26 cellular contexts compared by ENCODE assay signal in the genomic region with DNA sequence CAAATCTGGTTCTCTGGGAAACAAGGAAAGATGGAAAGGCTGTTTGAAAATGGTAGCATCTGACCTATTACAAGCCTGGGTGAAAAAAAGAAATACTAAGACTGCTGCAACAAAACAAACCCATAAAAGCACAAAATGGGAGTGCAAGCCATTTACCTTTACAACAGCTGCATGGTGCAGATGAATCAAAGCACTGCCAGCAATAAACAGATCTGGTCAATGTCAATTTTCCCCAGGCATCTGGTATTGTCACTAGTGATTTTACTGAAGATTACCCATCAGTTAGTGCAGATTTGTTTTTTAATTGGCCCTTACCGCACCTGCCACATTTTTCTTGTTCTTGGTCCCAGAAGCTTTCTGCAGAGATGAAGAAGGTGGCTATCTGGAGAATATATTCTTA.
DNase-seq lines count a peak whose midpoint lies in the region; ATAC-seq and TF ChIP-seq lines count a peak whose summit lies in the region.
"Had no signal": no experiment of that assay in that cellular context is flagged by ENCODE, and none has a peak within 500 bp of the region (broad histone marks: within the 10 kb centered on the region; RNA-seq: fewer than 3 reads in every experiment).

No MANE protein-coding gene starts in this region.

- intact Hi-C loops in activated T-helper 1 cell treated with anti-CD3 and anti-CD28 coated beads, Interleukin-12 subunit alpha, Interleukin-12 subunit beta, Interleukin-2, Interleukin-4 antibody, amounts not matched to agents 30 ng/mL and 10 ng/mL and 1 ng/mL, durations not matched to agents 14 hours and 24 hours and 36 hours (cut with micrococcal nuclease) = no loop called here

- no peak overlapping the region for H3K27ac Mint-ChIP-seq in activated T-helper 1 cell treated with anti-CD3 and anti-CD28 coated beads, Interleukin-12 subunit alpha, Interleukin-12 subunit beta, Interleukin-2, Interleukin-4 antibody, amounts not matched to agents 30 ng/mL and 10 ng/mL and 1 ng/mL, durations not matched to agents 14 hours and 24 hours and 36 hours
- H3K27ac Mint-ChIP-seq: activated CD4-positive, alpha-beta T cell treated with anti-CD3 and anti-CD28 coated beads for 36 hours; activated naive CD4-positive, alpha-beta T cell treated with anti-CD3 and anti-CD28 coated beads, Interleukin-2, amount 50 U/mL, for 24 hours; B cell; endodermal cell; naive B cell; stimulated activated effector memory CD8-positive, alpha-beta T cell treated with anti-CD3 and anti-CD28 coated beads, Interleukin-12 subunit alpha, Interleukin-12 subunit beta, amount 100 ng/mL, for 72 hours; T-helper 17 cell had no signal

- no peak overlapping the region for H2AFZ ChIP-seq in SK-N-SH (ENCODE audit: low read depth)
- H2AFZ ChIP-seq: hepatocyte had no signal

- DNase-seq in SK-N-SH = peak; percentile 23
- DNase-seq in NCI-H2081 treated with DMSO at 0.1 percent for 48 hours (lab: John Stamatoyannopoulos, UW) = peak; percentile 98
- peak; percentile 91 for DNase-seq in NCI-H748 treated with DMSO at 0.1 percent for 48 hours (lab: John Stamatoyannopoulos, UW)
- no peak for DNase-seq in activated T-helper 1 cell treated with anti-CD3 and anti-CD28 coated beads, Interleukin-12 subunit alpha, Interleukin-12 subunit beta, Interleukin-2, Interleukin-4 antibody, amounts not matched to agents 30 ng/mL and 10 ng/mL and 1 ng/mL, durations not matched to agents 14 hours and 24 hours and 36 hours (ENCODE audit: low spot score)
- no peak for DNase-seq in foreskin keratinocyte
- DNase-seq in UCSD-AML1 (lab: John Stamatoyannopoulos, UW; ENCODE audit: unreplicated experiment) = no peak
- DNase-seq: activated CD4-positive, alpha-beta T cell treated with anti-CD3 and anti-CD28 coated beads for 36 hours; activated T-cell treated with anti-CD3 and anti-CD28 coated beads, Interleukin-2, amount 50 U/mL, for 48 hours; DND-41; endodermal cell; naive B cell; NCI-H2029 treated with DMSO at 0.1 percent for 48 hours; SJCRH30; stimulated activated CD4-positive, alpha-beta T cell treated with anti-CD3 and anti-CD28 coated beads, Interleukin-2, amount 100 ng/mL, for 48 hours; T-helper 17 cell had no signal

- WGBS in SK-N-SH (ENCODE audit: low lambda C conversion rate) = 30% methylated on average over 1 of the region's 1 CpG

- peak; percentile 42; the same call in 1 of the 2 replicates for TF ChIP-seq RAD21 in SK-N-SH (IDR thresholded peaks at IDR 0.05; ENCODE audit: low read length)

- no peak overlapping the region for H3K4me3 Mint-ChIP-seq in activated T-helper 1 cell treated with anti-CD3 and anti-CD28 coated beads, Interleukin-12 subunit alpha, Interleukin-12 subunit beta, Interleukin-2, Interleukin-4 antibody, amounts not matched to agents 30 ng/mL and 10 ng/mL and 1 ng/mL, durations not matched to agents 14 hours and 24 hours and 36 hours
- H3K4me3 Mint-ChIP-seq: activated CD4-positive, alpha-beta T cell treated with anti-CD3 and anti-CD28 coated beads for 36 hours; activated naive CD4-positive, alpha-beta T cell treated with anti-CD3 and anti-CD28 coated beads, Interleukin-2, amount 50 U/mL, for 24 hours; B cell; endodermal cell; naive B cell; stimulated activated effector memory CD8-positive, alpha-beta T cell treated with anti-CD3 and anti-CD28 coated beads, Interleukin-12 subunit alpha, Interleukin-12 subunit beta, amount 100 ng/mL, for 72 hours; T-helper 17 cell had no signal

- H3K4me2 ChIP-seq in SK-N-SH = no peak overlapping the region
- H3K4me2 ChIP-seq: hepatocyte, smooth muscle cell had no signal

- H3K4me1 ChIP-seq in SK-N-SH (ENCODE audit: control insufficient read depth in 1 of 2, insufficient read depth in 2 of 2, low read depth in 1 of 2, low read length in 1 of 2) (peaks cover 0 to 19% of the 10 kb centered on the region in 2 experiments; a peak in 2 of 4 replicates), foreskin keratinocyte (no peaks in the 10 kb centered on the region)
- H3K4me1 ChIP-seq: esophagus muscularis mucosa, SJCRH30, suprapubic skin had no signal

- ATAC-seq in SK-N-SH treated with all-trans-retinoic acid at 6 μM for 48 hours (no peak; the same call in 2 of the 3 replicates), foreskin keratinocyte (no peak), HG02852 (IDR thresholded peaks at IDR 0.05; ENCODE audit: unreplicated experiment) (no peak)
- ATAC-seq: activated CD4-positive, alpha-beta T cell treated with anti-CD3 and anti-CD28 coated beads for 36 hours; left lobe of liver; Panc1; stimulated activated effector memory CD8-positive, alpha-beta T cell treated with anti-CD3 and anti-CD28 coated beads, Interleukin-12 subunit alpha, Interleukin-12 subunit beta, amount 100 ng/mL, for 72 hours; T-helper 17 cell had no signal

- H3K36me3 Mint-ChIP-seq in activated T-helper 1 cell treated with anti-CD3 and anti-CD28 coated beads, Interleukin-12 subunit alpha, Interleukin-12 subunit beta, Interleukin-2, Interleukin-4 antibody, amounts not matched to agents 30 ng/mL and 10 ng/mL and 1 ng/mL, durations not matched to agents 14 hours and 24 hours and 36 hours (ENCODE audit: low read depth) = no peaks in the 10 kb centered on the region
- H3K36me3 Mint-ChIP-seq: activated naive CD4-positive, alpha-beta T cell treated with anti-CD3 and anti-CD28 coated beads, Interleukin-2, amount 50 U/mL, for 24 hours; naive B cell; stimulated activated effector memory CD8-positive, alpha-beta T cell treated with anti-CD3 and anti-CD28 coated beads, Interleukin-12 subunit alpha, Interleukin-12 subunit beta, amount 100 ng/mL, for 72 hours had no signal

- TF ChIP-seq CTCF in SK-N-SH (IDR thresholded peaks at IDR 0.05) (no peak), foreskin keratinocyte (conservative IDR thresholded peaks at IDR 0.05) (no peak)

- no peaks in the 10 kb centered on the region for H3K36me3 ChIP-seq in SK-N-SH (replicated peaks in 1 of 2; ENCODE audit: control insufficient read depth in 1 of 2, insufficient read depth in 2 of 2, low read length in 1 of 2)
- H3K36me3 ChIP-seq: esophagus muscularis mucosa, SJCRH30, suprapubic skin had no signal

- CTCF ChIA-PET in SK-N-SH (lab: Yijun Ruan, JAX) = no interaction called here

- no peaks in the 10 kb centered on the region for H3K4me1 Mint-ChIP-seq in activated T-helper 1 cell treated with anti-CD3 and anti-CD28 coated beads, Interleukin-12 subunit alpha, Interleukin-12 subunit beta, Interleukin-2, Interleukin-4 antibody, amounts not matched to agents 30 ng/mL and 10 ng/mL and 1 ng/mL, durations not matched to agents 14 hours and 24 hours and 36 hours (ENCODE audit: low read depth)
- H3K4me1 Mint-ChIP-seq: activated CD4-positive, alpha-beta T cell treated with anti-CD3 and anti-CD28 coated beads for 36 hours; activated naive CD4-positive, alpha-beta T cell treated with anti-CD3 and anti-CD28 coated beads, Interleukin-2, amount 50 U/mL, for 24 hours; B cell; endodermal cell; naive B cell; stimulated activated effector memory CD8-positive, alpha-beta T cell treated with anti-CD3 and anti-CD28 coated beads, Interleukin-12 subunit alpha, Interleukin-12 subunit beta, amount 100 ng/mL, for 72 hours; T-helper 17 cell had no signal

- H3K9me3 ChIP-seq in SK-N-SH = no peaks in the 10 kb centered on the region
- H3K9me3 ChIP-seq: esophagus muscularis mucosa, SJCRH30, suprapubic skin had no signal

- H3K9me2 ChIP-seq in SK-N-SH = peaks cover 4% of the 10 kb centered on the region; the same call in 1 of the 2 replicates

- POLR2A ChIA-PET in SK-N-SH (lab: Yijun Ruan, JAX) = no interaction called here

- no peaks in the 10 kb centered on the region for H3K79me2 ChIP-seq in SK-N-SH (ENCODE audit: insufficient read depth)
- H3K79me2 ChIP-seq: hepatocyte had no signal

- no peaks in the 10 kb centered on the region for H3K27me3 Mint-ChIP-seq in activated T-helper 1 cell treated with anti-CD3 and anti-CD28 coated beads, Interleukin-12 subunit alpha, Interleukin-12 subunit beta, Interleukin-2, Interleukin-4 antibody, amounts not matched to agents 30 ng/mL and 10 ng/mL and 1 ng/mL, durations not matched to agents 14 hours and 24 hours and 36 hours (ENCODE audit: insufficient read depth)
- H3K27me3 Mint-ChIP-seq: activated CD4-positive, alpha-beta T cell treated with anti-CD3 and anti-CD28 coated beads for 36 hours; activated naive CD4-positive, alpha-beta T cell treated with anti-CD3 and anti-CD28 coated beads, Interleukin-2, amount 50 U/mL, for 24 hours; B cell; naive B cell; T-helper 17 cell had no signal

- no peak overlapping the region for H3K4me3 ChIP-seq in SK-N-SH (ENCODE audit: low read depth in 2 of 2, low read length in 1 of 2)
- H3K4me3 ChIP-seq: esophagus muscularis mucosa, hepatocyte, SJCRH30, smooth muscle cell, suprapubic skin had no signal

- H3F3A ChIP-seq in SK-N-SH (replicated peaks; ENCODE audit: insufficient read depth) = no peaks in the 10 kb centered on the region

- TF ChIP-seq EP300 in SK-N-SH (IDR thresholded peaks at IDR 0.05; ENCODE audit: borderline replicate concordance in 1 of 2, low read depth in 1 of 2, low read length in 1 of 2) = peak in 1 of 2 experiments; percentile 94; a peak in 2 of 4 replicates

- H3K27me3 ChIP-seq in SK-N-SH (ENCODE audit: insufficient read depth) (no peaks in the 10 kb centered on the region), foreskin keratinocyte (no peaks in the 10 kb centered on the region)
- H3K27me3 ChIP-seq: esophagus muscularis mucosa, hepatocyte, SJCRH30, suprapubic skin had no signal

- peak overlapping the region in 1 of 2 experiments; percentile 87; a peak in 2 of 4 replicates for H3K27ac ChIP-seq in SK-N-SH (ENCODE audit: low read depth in 2 of 2, low read length in 1 of 2)
- no peak overlapping the region for H3K27ac ChIP-seq in foreskin keratinocyte
- H3K27ac ChIP-seq: esophagus muscularis mucosa, hepatocyte, SJCRH30, suprapubic skin had no signal

- H3K9ac ChIP-seq in SK-N-SH = no peak overlapping the region

- H4K20me1 ChIP-seq in SK-N-SH (ENCODE audit: insufficient read depth) = no peaks in the 10 kb centered on the region

- no peaks in the 10 kb centered on the region for H3K9me3 Mint-ChIP-seq in activated T-helper 1 cell treated with anti-CD3 and anti-CD28 coated beads, Interleukin-12 subunit alpha, Interleukin-12 subunit beta, Interleukin-2, Interleukin-4 antibody, amounts not matched to agents 30 ng/mL and 10 ng/mL and 1 ng/mL, durations not matched to agents 14 hours and 24 hours and 36 hours
- H3K9me3 Mint-ChIP-seq: endodermal cell had no signal

TF ChIP-seq in SK-N-SH, 30 proteins besides CTCF, POLR2A, EP300 and RAD21 (continues in another document):
- peak; percentile 38; the same call in 1 of the 2 replicates for TF ChIP-seq MXI1 (IDR thresholded peaks at IDR 0.05; ENCODE audit: low read depth, low read length)
- TF ChIP-seq CHD2 (IDR thresholded peaks at IDR 0.05; ENCODE audit: low read length, partially characterized antibody) = peak; percentile 69
- TF ChIP-seq TCF12 (IDR thresholded peaks at IDR 0.05) = peak; percentile 59
- TF ChIP-seq FOXJ3 (CRISPR knock-in tag; IDR thresholded peaks at IDR 0.05) = peak; percentile 81; the same call in 1 of the 2 replicates

TF ChIP-seq in SK-N-SH treated with all-trans-retinoic acid at 6 μM for 48 hours, 23 proteins besides CTCF, POLR2A, EP300 and RAD21 (continues in another document):
- TF ChIP-seq ZFP30 (CRISPR knock-in tag; IDR thresholded peaks at IDR 0.05) = no peak
- TF ChIP-seq RARB (CRISPR knock-in tag; IDR thresholded peaks at IDR 0.05) = no peak
- TF ChIP-seq ARNTL (CRISPR knock-in tag; IDR thresholded peaks at IDR 0.05; ENCODE audit: borderline replicate concordance, low read depth) = no peak
- no peak for TF ChIP-seq ZNF565 (CRISPR knock-in tag; conservative IDR thresholded peaks at IDR 0.05; ENCODE audit: low read depth)
- no peak for TF ChIP-seq ZFP3 (CRISPR knock-in tag; IDR thresholded peaks at IDR 0.05)

Comparison
In these comparisons a context has a peak if more than half of its experiments do, and no peak if none do; other contexts are left out.
1. DNase-seq: peak in SK-N-SH (single experiment), NCI-H2081 treated with DMSO at 0.1 percent for 48 hours (single experiment) and NCI-H748 treated with DMSO at 0.1 percent for 48 hours (single experiment); none in activated T-helper 1 cell treated with anti-CD3 and anti-CD28 coated beads, Interleukin-12 subunit alpha, Interleukin-12 subunit beta, Interleukin-2, Interleukin-4 antibody, amounts not matched to agents 30 ng/mL and 10 ng/mL and 1 ng/mL, durations not matched to agents 14 hours and 24 hours and 36 hours (single experiment), foreskin keratinocyte (0 of 2) and UCSD-AML1 (single experiment).